8 cellular contexts compared by ENCODE assay signal in the genomic region with DNA sequence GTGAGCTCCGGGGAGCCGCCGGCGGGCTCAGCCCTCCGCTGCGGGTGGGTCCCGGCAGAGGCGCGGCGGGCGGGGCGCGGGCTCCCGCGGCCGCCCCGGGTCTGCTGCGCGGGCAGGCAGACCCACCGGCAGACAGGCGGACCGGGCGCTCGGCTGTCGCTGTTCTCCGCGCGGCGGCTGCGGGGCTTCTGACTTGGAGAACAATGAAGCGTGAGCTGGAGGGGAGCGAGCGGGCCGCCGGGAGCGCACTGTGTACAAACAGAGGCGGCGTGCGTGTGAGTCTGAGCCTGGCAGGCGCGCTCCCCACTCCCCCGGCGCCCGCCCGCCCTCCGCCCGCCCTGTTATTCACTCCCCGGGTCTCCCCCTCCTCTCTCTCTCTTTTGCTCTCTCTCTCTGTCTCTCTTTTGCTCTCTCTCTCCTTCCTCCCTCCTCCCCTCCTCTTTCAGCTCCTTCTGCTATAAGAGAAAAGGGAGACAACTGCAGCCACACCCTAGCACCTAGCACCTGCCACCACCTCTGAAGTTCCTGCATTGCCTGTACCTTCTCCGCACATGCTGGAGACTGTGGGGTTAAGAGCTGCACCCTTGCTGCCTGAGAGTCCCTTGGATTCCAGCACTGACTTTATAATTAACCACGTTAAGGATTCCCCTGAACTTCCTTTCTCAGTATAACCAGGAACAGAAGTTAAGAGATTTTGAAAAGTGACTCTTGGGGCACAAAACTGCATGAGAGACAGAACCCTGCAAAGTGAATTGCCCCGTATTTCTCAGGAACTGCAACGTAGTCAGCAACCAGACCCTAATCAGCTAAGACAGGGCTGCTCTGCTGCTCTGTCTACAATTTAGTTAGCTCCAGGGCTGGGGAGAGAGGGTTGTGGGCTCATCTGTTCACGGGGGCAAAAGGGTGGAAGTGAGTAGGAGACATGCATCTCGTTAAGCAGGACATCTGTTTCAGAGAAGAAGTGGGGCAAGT. TPM values are rescaled to one million over a fixed set of nuclear protein-coding genes. Genes with fewer than 3 reads are reported as not detected.
A peak's percentile ranks its signal among the peaks of the same experiment; 100 is the strongest.
DNase-seq lines count a peak whose midpoint lies in the region; ATAC-seq, FAIRE-seq and TF ChIP-seq lines count a peak whose summit lies in the region.

A gene with protein sequence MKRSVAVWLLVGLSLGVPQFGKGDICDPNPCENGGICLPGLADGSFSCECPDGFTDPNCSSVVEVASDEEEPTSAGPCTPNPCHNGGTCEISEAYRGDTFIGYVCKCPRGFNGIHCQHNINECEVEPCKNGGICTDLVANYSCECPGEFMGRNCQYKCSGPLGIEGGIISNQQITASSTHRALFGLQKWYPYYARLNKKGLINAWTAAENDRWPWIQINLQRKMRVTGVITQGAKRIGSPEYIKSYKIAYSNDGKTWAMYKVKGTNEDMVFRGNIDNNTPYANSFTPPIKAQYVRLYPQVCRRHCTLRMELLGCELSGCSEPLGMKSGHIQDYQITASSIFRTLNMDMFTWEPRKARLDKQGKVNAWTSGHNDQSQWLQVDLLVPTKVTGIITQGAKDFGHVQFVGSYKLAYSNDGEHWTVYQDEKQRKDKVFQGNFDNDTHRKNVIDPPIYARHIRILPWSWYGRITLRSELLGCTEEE (minus strand): TSS at position 277 of the 972 bp plus-strand sequence. CDS start 506 bp downstream, outside the sequence.

- intact Hi-C loops in Panc1 (cut with micrococcal nuclease; ENCODE audit: unreplicated experiment), result no loop called here

- H3K27me3 Mint-ChIP-seq in mesothelial cell of epicardium (ENCODE audit: low read depth), result peaks cover 12% of the 10 kb centered on the region

- H3K27ac Mint-ChIP-seq in mesothelial cell of epicardium, result peak within 1 kb of the TSS; percentile 96

- no peaks in the 10 kb centered on the region for H3K9me3 Mint-ChIP-seq in mesothelial cell of epicardium

- peak within 1 kb of the TSS; percentile 86 for H3K4me3 Mint-ChIP-seq in mesothelial cell of epicardium

- POLR2A ChIA-PET in Panc1 (lab: Charles Lee), result no interaction called here

- ATAC-seq in Panc1, result peak; percentile 52
- ATAC-seq in GM21717 (IDR thresholded peaks at IDR 0.05; ENCODE audit: unreplicated experiment), result no peak

- H3K27ac ChIP-seq in Panc1 (ENCODE audit: low read length) (0 out of 2 replicates have a peak within 1 kb of the TSS, but pooled peaks have one; percentile 23), esophagus (ENCODE audit: low read depth in 2 of 2, low read length in 1 of 2) (peak within 1 kb of the TSS; percentile 11 to 71)

- 3% methylated on average over 47 to 54 of the region's 54 CpGs for WGBS in esophagus, 2 donors

- peak; percentile 53 for FAIRE-seq in urothelium cell line (lab: Jason Lieb, UNC)

- TF ChIP-seq CTCF in Panc1 (IDR thresholded peaks at IDR 0.05) (no peak), mesothelial cell of epicardium (IDR thresholded peaks at IDR 0.05; ENCODE audit: unreplicated experiment) (no peak), GM20000 (IDR thresholded peaks at IDR 0.05; ENCODE audit: extremely low read depth, missing control alignments) (no peak)

- H3K27me3 ChIP-seq in Panc1 (ENCODE audit: control insufficient read depth, insufficient read depth, low read length) (peaks cover 34% of the 10 kb centered on the region), esophagus (ENCODE audit: control insufficient read depth in 1 of 2, insufficient read depth in 2 of 2, low read length in 2 of 2) (no peaks in the 10 kb centered on the region)

- H3K4me1 ChIP-seq in Panc1 (ENCODE audit: control insufficient read depth, insufficient read depth, low read length) (peaks cover 5% of the 10 kb centered on the region), esophagus (ENCODE audit: control insufficient read depth in 2 of 2, insufficient read depth in 2 of 2, low read length in 1 of 2) (peaks cover 0 to 2% of the 10 kb centered on the region in 2 donors)

- CTCF ChIA-PET in Panc1 (lab: Charles Lee), result no interaction called here

- no peaks in the 10 kb centered on the region for H3K9me3 ChIP-seq in Panc1 (ENCODE audit: control insufficient read depth, insufficient read depth, low read depth, low read length)
- no peaks in the 10 kb centered on the region for H3K9me3 ChIP-seq in esophagus (ENCODE audit: control insufficient read depth in 2 of 2, insufficient read depth in 1 of 2, low read depth in 1 of 2, low read length in 1 of 2)

- H3K4me3 ChIP-seq in GM08714 (ENCODE audit: low read length), result peak within 1 kb of the TSS; percentile 23
- H3K4me3 ChIP-seq in Panc1 (ENCODE audit: low read depth in 2 of 2, low read length in 2 of 2), result peak within 1 kb of the TSS; percentile 55 to 60
- H3K4me3 ChIP-seq in esophagus (ENCODE audit: low read depth in 1 of 2, low read length in 2 of 2), result peak within 1 kb of the TSS; percentile 56 to 68

- H3K36me3 Mint-ChIP-seq in mesothelial cell of epicardium, result no peaks in the 10 kb centered on the region

- in situ Hi-C loops in Panc1 (cut with HindIII; ENCODE audit: low pct_unique_long_range_greater_than_20kb, low sequenced_read_pairs), result no loop called here

- H3K4me1 Mint-ChIP-seq in mesothelial cell of epicardium, result peaks cover 19% of the 10 kb centered on the region

- H3K36me3 ChIP-seq in Panc1 (ENCODE audit: control insufficient read depth, insufficient read depth, low read length), result no peaks in the 10 kb centered on the region; the same call in 1 of the 2 replicates
- H3K36me3 ChIP-seq in esophagus (ENCODE audit: control insufficient read depth in 2 of 2, insufficient read depth in 2 of 2, low read length in 1 of 2), result no peaks in the 10 kb centered on the region

- BruUV-seq in Panc1 (replicated peaks; lab: Mats Ljungman, UMichigan), result TSS peak; percentile 73

- DNase-seq in Panc1 (ENCODE audit: low read depth, low spot score) (no peak), mesothelial cell of epicardium (ENCODE audit: low spot score in 2 of 2, unreplicated experiment in 2 of 2) (peak; percentile 51 to 75), urothelium cell line (ENCODE audit: low spot score) (peak; percentile 43), SKM-1 (lab: John Stamatoyannopoulos, UW; ENCODE audit: unreplicated experiment) (no peak), GM20000 (ENCODE audit: low spot score) (no peak)

RNA-seq across cellular contexts. Expression of the gene that starts here (rescaled TPM):
- total RNA-seq in Panc1 (2021; ENCODE audit: unreplicated experiment) (17.6 TPM), mesothelial cell of epicardium (45.2 to 51.3 TPM (median 48.0 TPM) in 3 replicates)
- 3.3 TPM for polyA plus RNA-seq in Panc1 (2012; ENCODE audit: insufficient read length)
- polyA plus RNA-seq in esophagus, result 1 to 10 TPM; 1.6 to 2.7 TPM

Comparison
In these comparisons a context has a peak if more than half of its experiments do, and no peak if none do; other contexts are left out.
1. DNase-seq: peak in mesothelial cell of epicardium (2 of 2) and urothelium cell line (single experiment); none in Panc1 (single experiment), SKM-1 (single experiment) and GM20000 (single experiment).
2. Peak in every context shown above with its lines, with median percentiles within 50 percentile points of each other: H3K4me3 ChIP-seq.